Comparison of ENCODE assay signal across 8 cellular contexts in the genomic region with DNA sequence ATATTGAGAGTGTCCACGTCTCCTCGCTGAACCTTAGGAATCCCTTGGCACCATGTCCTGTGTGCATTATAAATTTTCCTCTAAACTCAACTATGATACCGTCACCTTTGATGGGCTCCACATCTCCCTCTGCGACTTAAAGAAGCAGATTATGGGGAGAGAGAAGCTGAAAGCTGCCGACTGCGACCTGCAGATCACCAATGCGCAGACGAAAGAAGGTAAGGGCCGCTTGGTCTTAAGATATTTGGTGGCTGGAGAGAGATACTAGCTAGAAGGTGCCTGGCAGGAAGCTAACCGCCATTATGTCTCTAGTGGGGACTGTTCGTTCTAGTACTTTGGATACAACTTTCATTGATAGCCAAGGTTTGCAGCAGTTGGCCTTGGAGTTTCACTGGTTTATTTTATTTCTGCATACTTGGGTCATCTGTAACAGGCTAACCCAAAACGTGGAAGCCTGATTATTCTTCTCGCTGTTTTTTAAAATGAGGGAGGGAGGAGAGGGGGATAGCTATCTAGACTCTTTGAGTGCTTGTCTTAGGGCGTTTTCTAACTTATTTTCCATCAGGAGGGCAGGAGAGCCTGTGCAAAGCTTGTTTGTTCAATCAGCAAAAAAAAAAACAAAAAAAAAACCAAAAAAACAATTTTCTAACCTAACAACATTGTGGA. TPM values are rescaled to one million over a fixed set of nuclear protein-coding genes. Genes with fewer than 3 reads are reported as not detected.
DNase-seq lines count a peak whose midpoint lies in the region; TF ChIP-seq lines count a peak whose summit lies in the region.

No MANE protein-coding gene starts in this region.

- H3K36me3 ChIP-seq in ectodermal cell (ENCODE audit: control insufficient read depth, insufficient read depth, low read length): no peaks in the 10 kb centered on the region
- H3K36me3 ChIP-seq in muscle layer of colon (ENCODE audit: insufficient read depth, low read length): no peaks in the 10 kb centered on the region

- peaks cover 10% of the 10 kb centered on the region for H3K4me1 ChIP-seq in ectodermal cell (ENCODE audit: control insufficient read depth, insufficient read depth, low read length)
- H3K4me1 ChIP-seq in muscle layer of colon (ENCODE audit: insufficient read depth, low read length): peaks cover 33% of the 10 kb centered on the region

- no peak overlapping the region for H3K27ac ChIP-seq in ectodermal cell (ENCODE audit: insufficient read depth, low read depth, low read length, poor library complexity, severe bottlenecking)
- H3K27ac ChIP-seq in muscle layer of colon (ENCODE audit: low read depth, low read length): peak overlapping the region; percentile 97

- no peak for TF ChIP-seq CTCF in GM20000 (IDR thresholded peaks at IDR 0.05; ENCODE audit: extremely low read depth, missing control alignments)

- WGBS in ectodermal cell, 2 experiments: 1% methylated on average over 13 to 14 of the region's 14 CpGs

- H3K9me3 ChIP-seq in ectodermal cell (ENCODE audit: control insufficient read depth, low read length) (no peaks in the 10 kb centered on the region), muscle layer of colon (ENCODE audit: low read length) (no peaks in the 10 kb centered on the region)

- no peaks in the 10 kb centered on the region for H3K27me3 ChIP-seq in ectodermal cell (ENCODE audit: control insufficient read depth, insufficient read depth, low read length, poor library complexity, severe bottlenecking)
- H3K27me3 ChIP-seq in muscle layer of colon (ENCODE audit: control insufficient read depth in 1 of 2, insufficient read depth in 2 of 2, low read length in 2 of 2): no peaks in the 10 kb centered on the region

- in situ Hi-C loops in SK-MEL-5 (cut with HindIII; ENCODE audit: low pct_unique_long_range_greater_than_20kb, low sequenced_read_pairs): no loop called here

- H3K4me3 ChIP-seq in ectodermal cell (ENCODE audit: insufficient read depth, low read depth, low read length) (peak overlapping the region; percentile 89), muscle layer of colon (ENCODE audit: low read depth in 1 of 2, low read length in 2 of 2) (peak overlapping the region; percentile 94 to 99)

- H3K9ac ChIP-seq in muscle layer of colon (ENCODE audit: low read length): peak overlapping the region; percentile 94

- DNase-seq in AG20443 (ENCODE audit: low spot score): peak; percentile 10
- DNase-seq in GM20000 (ENCODE audit: low spot score): peak; percentile 41
- DNase-seq in SK-MEL-5 (ENCODE audit: low read depth, low spot score): peak; percentile 27
- DNase-seq in HPDE6-E6E7 (ENCODE audit: extremely low spot score): no peak
- DNase-seq in NCI-H774 (lab: John Stamatoyannopoulos, UW): no peak
- DNase-seq in NCI-H2196 treated with DMSO at 0.1 percent for 48 hours (lab: John Stamatoyannopoulos, UW; ENCODE audit: unreplicated experiment): no peak

RNA-seq across cellular contexts. Expression of gene RBBP6, which starts 1.3 kb away (rescaled TPM):
- 14.2 and 15.5 TPM in 2 replicates for total RNA-seq in SK-MEL-5 (2014; rRNA removed; shearing (Covaris generic))
- 26.3 and 31.0 TPM in 2 replicates for polyA plus RNA-seq in SK-MEL-5 (2015; cell fraction: cytosol; rRNA removed)
- 126 and 136 TPM in 2 replicates for polyA plus RNA-seq in SK-MEL-5 (2015; cell fraction: nucleus; rRNA removed)
- 90.8 TPM for polyA plus RNA-seq in ectodermal cell (2013, experiment 1 of 4)
- 89.7 TPM for polyA plus RNA-seq in ectodermal cell (2013, experiment 2 of 4)
- polyA plus RNA-seq in ectodermal cell (2013, experiment 3 of 4): 78.1 TPM
- polyA plus RNA-seq in ectodermal cell (2013, experiment 4 of 4): 90.2 TPM

Comparison
In these comparisons a context has a peak if more than half of its experiments do, and no peak if none do; other contexts are left out.
1. DNase-seq: peak in AG20443 (single experiment), GM20000 (single experiment) and SK-MEL-5 (single experiment); none in HPDE6-E6E7 (single experiment), NCI-H774 (single experiment) and NCI-H2196 treated with DMSO at 0.1 percent for 48 hours (single experiment).